1 cellular context compared by ENCODE assay signal in the genomic region with DNA sequence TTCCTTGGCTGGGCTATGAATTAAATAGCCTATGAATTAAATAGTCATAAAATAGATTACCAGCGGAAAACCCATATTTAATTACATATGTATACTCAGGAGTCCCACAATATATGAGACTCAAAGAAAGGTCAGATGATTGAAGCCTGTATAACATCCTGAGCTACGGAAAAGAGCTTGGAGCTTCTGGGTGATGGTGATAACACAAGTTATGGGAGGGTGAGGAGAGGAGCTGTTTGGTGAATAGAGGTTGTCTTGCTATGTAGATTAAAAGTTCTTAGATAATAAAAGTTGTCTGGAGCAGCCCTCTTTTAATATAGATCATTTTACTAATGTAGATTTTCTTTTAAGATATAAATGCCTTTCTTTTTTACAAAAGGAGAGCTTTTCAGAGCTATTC.
TF ChIP-seq lines count a peak whose summit lies in the region.

No MANE protein-coding gene starts in this region.

TF ChIP-seq in GM12878, 131 proteins besides CTCF, POLR2A, EP300 and RAD21 (continued from another document):
- TF ChIP-seq, protein P1, sequence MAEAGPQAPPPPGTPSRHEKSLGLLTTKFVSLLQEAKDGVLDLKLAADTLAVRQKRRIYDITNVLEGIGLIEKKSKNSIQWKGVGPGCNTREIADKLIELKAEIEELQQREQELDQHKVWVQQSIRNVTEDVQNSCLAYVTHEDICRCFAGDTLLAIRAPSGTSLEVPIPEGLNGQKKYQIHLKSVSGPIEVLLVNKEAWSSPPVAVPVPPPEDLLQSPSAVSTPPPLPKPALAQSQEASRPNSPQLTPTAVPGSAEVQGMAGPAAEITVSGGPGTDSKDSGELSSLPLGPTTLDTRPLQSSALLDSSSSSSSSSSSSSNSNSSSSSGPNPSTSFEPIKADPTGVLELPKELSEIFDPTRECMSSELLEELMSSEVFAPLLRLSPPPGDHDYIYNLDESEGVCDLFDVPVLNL (IDR thresholded peaks at IDR 0.05; ENCODE audit: low read depth, low read length): no peak
- TF ChIP-seq FOXM1 (IDR thresholded peaks at IDR 0.05; ENCODE audit: low read depth, low read length) (no peak), ZNF207 (IDR thresholded peaks at IDR 0.05; ENCODE audit: borderline replicate concordance) (no peak)
- TF ChIP-seq, protein P2, sequence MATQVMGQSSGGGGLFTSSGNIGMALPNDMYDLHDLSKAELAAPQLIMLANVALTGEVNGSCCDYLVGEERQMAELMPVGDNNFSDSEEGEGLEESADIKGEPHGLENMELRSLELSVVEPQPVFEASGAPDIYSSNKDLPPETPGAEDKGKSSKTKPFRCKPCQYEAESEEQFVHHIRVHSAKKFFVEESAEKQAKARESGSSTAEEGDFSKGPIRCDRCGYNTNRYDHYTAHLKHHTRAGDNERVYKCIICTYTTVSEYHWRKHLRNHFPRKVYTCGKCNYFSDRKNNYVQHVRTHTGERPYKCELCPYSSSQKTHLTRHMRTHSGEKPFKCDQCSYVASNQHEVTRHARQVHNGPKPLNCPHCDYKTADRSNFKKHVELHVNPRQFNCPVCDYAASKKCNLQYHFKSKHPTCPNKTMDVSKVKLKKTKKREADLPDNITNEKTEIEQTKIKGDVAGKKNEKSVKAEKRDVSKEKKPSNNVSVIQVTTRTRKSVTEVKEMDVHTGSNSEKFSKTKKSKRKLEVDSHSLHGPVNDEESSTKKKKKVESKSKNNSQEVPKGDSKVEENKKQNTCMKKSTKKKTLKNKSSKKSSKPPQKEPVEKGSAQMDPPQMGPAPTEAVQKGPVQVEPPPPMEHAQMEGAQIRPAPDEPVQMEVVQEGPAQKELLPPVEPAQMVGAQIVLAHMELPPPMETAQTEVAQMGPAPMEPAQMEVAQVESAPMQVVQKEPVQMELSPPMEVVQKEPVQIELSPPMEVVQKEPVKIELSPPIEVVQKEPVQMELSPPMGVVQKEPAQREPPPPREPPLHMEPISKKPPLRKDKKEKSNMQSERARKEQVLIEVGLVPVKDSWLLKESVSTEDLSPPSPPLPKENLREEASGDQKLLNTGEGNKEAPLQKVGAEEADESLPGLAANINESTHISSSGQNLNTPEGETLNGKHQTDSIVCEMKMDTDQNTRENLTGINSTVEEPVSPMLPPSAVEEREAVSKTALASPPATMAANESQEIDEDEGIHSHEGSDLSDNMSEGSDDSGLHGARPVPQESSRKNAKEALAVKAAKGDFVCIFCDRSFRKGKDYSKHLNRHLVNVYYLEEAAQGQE (IDR thresholded peaks at IDR 0.05; ENCODE audit: low read depth, low read length): no peak
- TF ChIP-seq, protein P3, sequence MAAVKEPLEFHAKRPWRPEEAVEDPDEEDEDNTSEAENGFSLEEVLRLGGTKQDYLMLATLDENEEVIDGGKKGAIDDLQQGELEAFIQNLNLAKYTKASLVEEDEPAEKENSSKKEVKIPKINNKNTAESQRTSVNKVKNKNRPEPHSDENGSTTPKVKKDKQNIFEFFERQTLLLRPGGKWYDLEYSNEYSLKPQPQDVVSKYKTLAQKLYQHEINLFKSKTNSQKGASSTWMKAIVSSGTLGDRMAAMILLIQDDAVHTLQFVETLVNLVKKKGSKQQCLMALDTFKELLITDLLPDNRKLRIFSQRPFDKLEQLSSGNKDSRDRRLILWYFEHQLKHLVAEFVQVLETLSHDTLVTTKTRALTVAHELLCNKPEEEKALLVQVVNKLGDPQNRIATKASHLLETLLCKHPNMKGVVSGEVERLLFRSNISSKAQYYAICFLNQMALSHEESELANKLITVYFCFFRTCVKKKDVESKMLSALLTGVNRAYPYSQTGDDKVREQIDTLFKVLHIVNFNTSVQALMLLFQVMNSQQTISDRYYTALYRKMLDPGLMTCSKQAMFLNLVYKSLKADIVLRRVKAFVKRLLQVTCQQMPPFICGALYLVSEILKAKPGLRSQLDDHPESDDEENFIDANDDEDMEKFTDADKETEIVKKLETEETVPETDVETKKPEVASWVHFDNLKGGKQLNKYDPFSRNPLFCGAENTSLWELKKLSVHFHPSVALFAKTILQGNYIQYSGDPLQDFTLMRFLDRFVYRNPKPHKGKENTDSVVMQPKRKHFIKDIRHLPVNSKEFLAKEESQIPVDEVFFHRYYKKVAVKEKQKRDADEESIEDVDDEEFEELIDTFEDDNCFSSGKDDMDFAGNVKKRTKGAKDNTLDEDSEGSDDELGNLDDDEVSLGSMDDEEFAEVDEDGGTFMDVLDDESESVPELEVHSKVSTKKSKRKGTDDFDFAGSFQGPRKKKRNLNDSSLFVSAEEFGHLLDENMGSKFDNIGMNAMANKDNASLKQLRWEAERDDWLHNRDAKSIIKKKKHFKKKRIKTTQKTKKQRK (IDR thresholded peaks at IDR 0.05; ENCODE audit: low read depth, low read length): no peak
